19 cellular contexts compared by ENCODE assay signal in genomic region chr6:161890959-161891358, GRCh38.
DNase-seq lines count a peak whose midpoint lies in the region; FAIRE-seq and TF ChIP-seq lines count a peak whose summit lies in the region.
"Had no signal": no experiment of that assay in that cellular context is flagged by ENCODE, and none has a peak within 500 bp of the region (broad histone marks: within the 10 kb centered on the region; RNA-seq: fewer than 3 reads in every experiment).

No MANE protein-coding gene starts in this region.

- H3K4me2 ChIP-seq in keratinocyte (ENCODE audit: control insufficient read depth, extremely low read depth, insufficient read depth, low read depth, low read length): peak overlapping the region; percentile 16

- intact Hi-C loops in testis (cut with DNase I; ENCODE audit: low total_unique reads): no loop called here

- H3K4me3 ChIP-seq in keratinocyte (ENCODE audit: control insufficient read depth in 2 of 3, extremely low read depth in 1 of 3, insufficient read depth in 2 of 3, low read depth in 1 of 3, low read length in 3 of 3) (no peak overlapping the region), testis (no peak overlapping the region)
- H3K4me3 ChIP-seq: body of pancreas, Peyer's patch, SJCRH30, skin epidermis had no signal

- CTCF ChIA-PET in HEK293T (lab: Yijun Ruan, JAX): no interaction called here

- H3K27ac ChIP-seq in angular gyrus (ENCODE audit: low read depth, low read length) (peak overlapping the region; percentile 2), keratinocyte (ENCODE audit: control insufficient read depth, insufficient read depth, low read length) (no peak overlapping the region), testis (peak overlapping the region; percentile 7 to 75)
- H3K27ac ChIP-seq: body of pancreas, Peyer's patch, SJCRH30 had no signal

- H3K27me3 ChIP-seq in keratinocyte (ENCODE audit: control insufficient read depth, extremely low read depth, insufficient read depth, low read length): peaks cover 6% of the 10 kb centered on the region
- no peaks in the 10 kb centered on the region for H3K27me3 ChIP-seq in testis
- H3K27me3 ChIP-seq: body of pancreas, Peyer's patch had no signal

- DNase-seq in HEK293T (ENCODE audit: extremely low spot score): peak; percentile 12
- DNase-seq in keratinocyte (ENCODE audit: low read depth, low spot score): no peak
- no peak for DNase-seq in testis
- no peak for DNase-seq in NCI-H1694 treated with DMSO at 0.1 percent for 48 hours (lab: John Stamatoyannopoulos, UW)
- no peak for DNase-seq in GDM1 (lab: John Stamatoyannopoulos, UW)
- DNase-seq in GM20000 (ENCODE audit: low spot score): no peak
- DNase-seq: activated CD4-positive, alpha-beta T cell treated with anti-CD3 and anti-CD28 coated beads for 4 hours; activated T-cell treated with anti-CD3 and anti-CD28 coated beads, Interleukin-2, amount 50 U/mL, for 72 hours; body of pancreas; CD8-positive, alpha-beta memory T cell; DMS53; NCI-H1105 treated with DMSO at 0.1 percent for 48 hours; NCI-H510A treated with DMSO at 0.1 percent for 48 hours; Peyer's patch; SJCRH30 had no signal

- H3K4me1 ChIP-seq in keratinocyte (ENCODE audit: control insufficient read depth, extremely low read depth, insufficient read depth, low read length) (no peaks in the 10 kb centered on the region), testis (peaks cover 27% of the 10 kb centered on the region)
- H3K4me1 ChIP-seq: Peyer's patch, SJCRH30 had no signal

- H3K36me3 ChIP-seq in keratinocyte (ENCODE audit: control insufficient read depth in 2 of 2, extremely low read depth in 1 of 2, insufficient read depth in 2 of 2, low read length in 2 of 2): no peaks in the 10 kb centered on the region
- no peaks in the 10 kb centered on the region for H3K36me3 ChIP-seq in testis (ENCODE audit: low read depth, missing control alignments)
- H3K36me3 ChIP-seq: Peyer's patch, SJCRH30 had no signal

- POLR2A ChIA-PET in HEK293T (lab: Yijun Ruan, JAX): no interaction called here

- H3K9me1 ChIP-seq in keratinocyte (ENCODE audit: control insufficient read depth, extremely low read depth, insufficient read depth, low read length): no peaks in the 10 kb centered on the region

- WGBS in testis, 2 donors: 21 to 31% methylated on average over 11 of the region's 11 CpGs

- no peaks in the 10 kb centered on the region for H3K9me3 ChIP-seq in keratinocyte (ENCODE audit: control insufficient read depth, low read depth, low read length)
- H3K9me3 ChIP-seq in testis: no peaks in the 10 kb centered on the region
- H3K9me3 ChIP-seq: body of pancreas, Peyer's patch, SJCRH30 had no signal

- no peak for FAIRE-seq in keratinocyte (lab: Jason Lieb, UNC)
- FAIRE-seq: colon, HepG2 had no signal

- dilution Hi-C loops in keratinocyte (cut with MboI; ENCODE audit: extremely low pct_ligation_motif_present, low sequenced_read_pairs): no loop called here

- TF ChIP-seq POLR2A in testis (IDR thresholded peaks at IDR 0.05): no peak

- H4K20me1 ChIP-seq in keratinocyte (ENCODE audit: control insufficient read depth, extremely low read depth, insufficient read depth, low read length): no peaks in the 10 kb centered on the region

- no peaks in the 10 kb centered on the region for H3K79me2 ChIP-seq in keratinocyte (ENCODE audit: control insufficient read depth, insufficient read depth, low read length)

- no peak overlapping the region for H3K9ac ChIP-seq in keratinocyte (ENCODE audit: control insufficient read depth, extremely low read depth, insufficient read depth, low read length)

- TF ChIP-seq CTCF in keratinocyte (optimal IDR thresholded peaks at IDR 0.05 in 1 of 3, IDR thresholded peaks at IDR 0.05 in 1 of 3, conservative IDR thresholded peaks at IDR 0.05 in 1 of 3; ENCODE audit: extremely low read depth in 1 of 3, insufficient read depth in 2 of 3, low read length in 3 of 3): no peak
- no peak for TF ChIP-seq CTCF in testis (IDR thresholded peaks at IDR 0.05)
- TF ChIP-seq CTCF in GM20000 (IDR thresholded peaks at IDR 0.05; ENCODE audit: extremely low read depth, missing control alignments): no peak

- H2AFZ ChIP-seq in keratinocyte (ENCODE audit: control insufficient read depth, low read length): no peak overlapping the region

TF ChIP-seq in HEK293T, 16 proteins besides CTCF, POLR2A, EP300 and RAD21:
- TF ChIP-seq CTBP1 (IDR thresholded peaks at IDR 0.05; ENCODE audit: borderline replicate concordance) (no peak; the same call in 1 of the 2 replicates), SP1 (IDR thresholded peaks at IDR 0.05) (no peak), ARNT (IDR thresholded peaks at IDR 0.05) (no peak), ZNF384 (IDR thresholded peaks at IDR 0.05) (no peak), FOXM1 (IDR thresholded peaks at IDR 0.05; ENCODE audit: borderline replicate concordance) (no peak), L3MBTL2 (conservative IDR thresholded peaks at IDR 0.05) (no peak), TARDBP (IDR thresholded peaks at IDR 0.05) (no peak)
